ENCODE assay signal across 20 cellular contexts in genomic region chr16:8665529-8665928, GRCh38.
"Had no signal": no experiment of that assay in that cellular context is flagged by ENCODE, and none has a peak within 500 bp of the region (broad histone marks: within the 10 kb centered on the region; RNA-seq: fewer than 3 reads in every experiment).

No MANE protein-coding gene starts in this region.

- H3K9me3 Mint-ChIP-seq: immature natural killer cell, nephron had no signal

- H3K4me3 Mint-ChIP-seq: immature natural killer cell; naive B cell; nephron; stimulated activated naive B cell treated with anti-CD40 and anti-IgM and Interleukin-4, amounts not matched to agents 10 μg/mL and 1 μg/mL and 100 μg/mL, for 72 hours had no signal

- H3K36me3 ChIP-seq: gastrocnemius medialis had no signal

- H3K4me1 Mint-ChIP-seq: immature natural killer cell, nephron had no signal

- H3K4me3 ChIP-seq: esophagus muscularis mucosa, gastrocnemius medialis, heart right ventricle, left ventricle myocardium inferior, lung, stomach, thoracic aorta had no signal

- H3K27ac ChIP-seq: epithelial cell of prostate, esophagus muscularis mucosa, gastrocnemius medialis, heart right ventricle, left ventricle myocardium inferior, stomach, thoracic aorta had no signal

- H3K27ac Mint-ChIP-seq: immature natural killer cell; naive B cell; nephron; stimulated activated naive B cell treated with anti-CD40 and anti-IgM and Interleukin-4, amounts not matched to agents 10 μg/mL and 1 μg/mL and 100 μg/mL, for 72 hours had no signal

- H3K27me3 ChIP-seq: esophagus muscularis mucosa, gastrocnemius medialis, heart right ventricle, stomach had no signal

- H3K27me3 Mint-ChIP-seq: naive B cell; stimulated activated naive B cell treated with anti-CD40 and anti-IgM and Interleukin-4, amounts not matched to agents 10 μg/mL and 1 μg/mL and 100 μg/mL, for 72 hours had no signal

- DNase-seq: effector memory CD4-positive, alpha-beta T cell; gastrocnemius medialis; heart right ventricle; hypothalamus; immature natural killer cell; left ventricle myocardium inferior; mesenchymal stem cell; naive B cell; stimulated activated CD4-positive, alpha-beta T cell treated with anti-CD3 and anti-CD28 coated beads, Interleukin-2, amount 100 ng/mL, for 24 hours; stimulated activated CD4-positive, alpha-beta T cell treated with anti-CD3 and anti-CD28 coated beads, Interleukin-4, amount 100 ng/mL, for 4 hours; stimulated activated naive B cell treated with anti-CD40 and anti-IgM and Interleukin-4, amounts not matched to agents 10 μg/mL and 1 μg/mL and 100 μg/mL, for 72 hours; stomach; substantia nigra; trophoblast cell had no signal

- FAIRE-seq: keratinocyte had no signal

- H3K4me1 ChIP-seq: esophagus muscularis mucosa, gastrocnemius medialis, heart right ventricle, stomach had no signal
